ENCODE assay signal across 7 cellular contexts in the genomic region with DNA sequence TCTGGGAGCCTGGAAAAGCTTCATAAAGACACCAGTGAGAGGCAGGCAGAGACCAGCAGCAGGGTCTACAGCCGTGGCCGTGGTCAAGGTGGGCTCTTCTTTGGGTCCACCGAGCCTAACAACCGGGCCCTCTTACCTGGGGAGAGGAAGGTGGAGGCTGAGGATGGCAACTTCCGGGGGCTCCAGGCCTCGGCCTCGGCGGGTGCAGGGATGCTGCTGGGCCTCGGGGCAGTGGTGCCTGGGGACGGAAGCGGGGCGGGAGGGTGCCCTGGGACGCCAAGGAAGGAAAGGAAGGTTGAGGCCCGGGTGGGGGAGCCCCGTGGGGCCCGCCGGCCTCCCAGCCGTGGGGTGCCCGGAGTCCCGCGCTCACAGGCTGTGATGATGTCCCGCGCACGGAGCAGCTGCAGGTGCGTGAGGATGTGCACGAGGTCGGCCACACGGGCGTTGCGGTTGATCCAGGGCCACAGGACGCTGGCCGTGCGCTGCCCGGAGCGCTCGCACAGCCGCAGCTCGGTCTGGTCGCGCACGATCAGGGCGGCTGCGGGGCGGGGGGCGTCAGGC. TPM values are rescaled to one million over a fixed set of nuclear protein-coding genes. Genes with fewer than 3 reads are reported as not detected.
DNase-seq lines count a peak whose midpoint lies in the region; ATAC-seq lines count a peak whose summit lies in the region.

No MANE protein-coding gene starts in this region.

- ATAC-seq in GM19025 (IDR thresholded peaks at IDR 0.05; ENCODE audit: low read depth, unreplicated experiment) (peak; percentile 12), HG03442 (IDR thresholded peaks at IDR 0.05; ENCODE audit: unreplicated experiment) (peak; percentile 4), left colon (peak; percentile 23), HG03196 (IDR thresholded peaks at IDR 0.05; ENCODE audit: unreplicated experiment) (no peak)

- peaks cover 2 to 30% (median 25%) of the 10 kb centered on the region in 5 donors for H3K4me1 ChIP-seq in subcutaneous abdominal adipose tissue (ENCODE audit: control insufficient read depth in 5 of 5, insufficient read depth in 5 of 5, low read length in 5 of 5)

- DNase-seq in left colon (no peak), occipital lobe (lab: John Stamatoyannopoulos, UW) (no peak)

- H3K27ac ChIP-seq in adipose tissue (ENCODE audit: low read depth, low read length) (peak overlapping the region; percentile 55), subcutaneous abdominal adipose tissue (ENCODE audit: low read depth, low read length) (peak overlapping the region; percentile 30)

- 1 to 30% (median 2%) methylated on average over 16 to 45 of the region's 45 CpGs for WGBS in adipose tissue, 3 donors

- H3K27me3 ChIP-seq in subcutaneous abdominal adipose tissue (ENCODE audit: control insufficient read depth in 5 of 5, insufficient read depth in 4 of 5, low read length in 5 of 5), result peaks cover 0 to 28% (median 15%) of the 10 kb centered on the region in 5 donors

- no peaks in the 10 kb centered on the region for H3K9me3 ChIP-seq in subcutaneous abdominal adipose tissue (ENCODE audit: control insufficient read depth in 5 of 5, low read length in 5 of 5)

- peaks cover 0 to 33% (median 16%) of the 10 kb centered on the region in 5 donors for H3K36me3 ChIP-seq in subcutaneous abdominal adipose tissue (ENCODE audit: control insufficient read depth in 5 of 5, insufficient read depth in 5 of 5, low read length in 5 of 5)

- H3K9ac ChIP-seq in subcutaneous abdominal adipose tissue (ENCODE audit: low read length in 5 of 5), result peak overlapping the region in 4 of 5 donors; percentile 58 to 81 (median 77)

- H3K4me3 ChIP-seq in subcutaneous abdominal adipose tissue (ENCODE audit: low read depth in 1 of 5, low read length in 5 of 5), result peak overlapping the region; percentile 50 to 68 (median 59)

- intact Hi-C loops in left colon (cut with DNase I, micrococcal nuclease), result no loop called here

RNA-seq across cellular contexts. Expression of gene IRAK1, which starts 0.6 kb away (rescaled TPM):
- 10 to 100 TPM; 53.8 to 92.1 (median 68.1) TPM for polyA plus RNA-seq in adipose tissue
- 100 to 1,000 TPM in 1 of 2 donors, 10 to 100 TPM in 1; 76.1 to 103 TPM for total RNA-seq in left colon
- total RNA-seq in occipital lobe, result 8.7 TPM

RNA-seq across cellular contexts. Expression of gene TMEM187, which starts 46.6 kb away (rescaled TPM):
- polyA plus RNA-seq in adipose tissue, result 10 to 100 TPM in 1 of 3 donors, 1 to 10 TPM in 2; 3.3 to 14.3 (median 5.8) TPM
- total RNA-seq in left colon, result 1 to 10 TPM; 8.4 to 9.9 TPM
- total RNA-seq in occipital lobe, result 2.7 TPM

RNA-seq across cellular contexts. Expression of gene HCFC1, which starts 47.5 kb away (rescaled TPM):
- 10 to 100 TPM in 2 of 3 donors, 1 to 10 TPM in 1; 9.5 to 20.2 (median 13.7) TPM for polyA plus RNA-seq in adipose tissue
- total RNA-seq in left colon (10 to 100 TPM; 31.9 to 47.9 TPM), occipital lobe (12.6 TPM)
